ENCODE assay signal across 25 cellular contexts in genomic region chr2:69348781-69349180, GRCh38. TPM values are rescaled to one million over a fixed set of nuclear protein-coding genes. Genes with fewer than 3 reads are reported as not detected.
A peak's percentile ranks its signal among the peaks of the same experiment; 100 is the strongest.
DNase-seq lines count a peak whose midpoint lies in the region; ATAC-seq, FAIRE-seq and TF ChIP-seq lines count a peak whose summit lies in the region.
"Had no signal": no experiment of that assay in that cellular context is flagged by ENCODE, and none has a peak within 500 bp of the region (broad histone marks: within the 10 kb centered on the region; RNA-seq: fewer than 3 reads in every experiment).

No MANE protein-coding gene starts in this region.

- H3K4me3 Mint-ChIP-seq in activated T-helper 1 cell treated with anti-CD3 and anti-CD28 coated beads, Interleukin-12 subunit alpha, Interleukin-12 subunit beta, Interleukin-2, Interleukin-4 antibody, amounts not matched to agents 30 ng/mL and 10 ng/mL and 1 ng/mL, durations not matched to agents 14 hours and 24 hours and 36 hours, result no peak overlapping the region
- H3K4me3 Mint-ChIP-seq in memory B cell, result no peak overlapping the region
- H3K4me3 Mint-ChIP-seq: CD8-positive, alpha-beta T cell; H9; HFFc6 had no signal

- no peak for TF ChIP-seq RAD21 in HCT116 (IDR thresholded peaks at IDR 0.05; ENCODE audit: low read depth)

- peaks cover 10 to 18% of the 10 kb centered on the region in 2 experiments; a peak in 3 of 4 replicates for H3K36me3 ChIP-seq in HCT116 (ENCODE audit: control insufficient read depth in 1 of 2, insufficient read depth in 2 of 2, low read length in 2 of 2)

- no peaks in the 10 kb centered on the region for H3K9me2 ChIP-seq in HCT116 (ENCODE audit: insufficient read depth)
- H3K9me2 ChIP-seq: SK-N-SH had no signal

- no peaks in the 10 kb centered on the region for H3K9me3 ChIP-seq in HCT116 (ENCODE audit: control insufficient read depth in 1 of 2, insufficient read depth in 1 of 2, low read depth in 1 of 2, low read length in 2 of 2)
- H3K9me3 ChIP-seq: Peyer's patch, SK-N-SH had no signal

- BruUV-seq in HCT116 (replicated peaks; lab: Mats Ljungman, UMichigan), result TSS peak; percentile 15

- intact Hi-C loops in HCT116 (cut with micrococcal nuclease), result no loop called here
- intact Hi-C loops in activated T-helper 1 cell treated with anti-CD3 and anti-CD28 coated beads, Interleukin-12 subunit alpha, Interleukin-12 subunit beta, Interleukin-2, Interleukin-4 antibody, amounts not matched to agents 30 ng/mL and 10 ng/mL and 1 ng/mL, durations not matched to agents 14 hours and 24 hours and 36 hours (cut with micrococcal nuclease), result no loop called here

- H3K4me3 ChIP-seq in HCT116 (replicated peaks in 1 of 2; ENCODE audit: low read depth in 1 of 2, low read length in 2 of 2), result no peak overlapping the region
- H3K4me3 ChIP-seq: Peyer's patch had no signal

- TF ChIP-seq CTCF in HCT116 (IDR thresholded peaks at IDR 0.05 in 2 of 3, conservative IDR thresholded peaks at IDR 0.05 in 1 of 3; ENCODE audit: borderline replicate concordance in 1 of 3, insufficient read depth in 1 of 3, low read depth in 2 of 3, low read length in 2 of 3), result no peak

- peak; percentile 24 for FAIRE-seq in GM18507 (lab: Jason Lieb, UNC)
- no peak for FAIRE-seq in H54 (lab: Jason Lieb, UNC)
- FAIRE-seq: GM12891, GM19239 had no signal

- no peak for TF ChIP-seq POLR2A in HCT116 (IDR thresholded peaks at IDR 0.05; ENCODE audit: borderline replicate concordance, extremely low read depth, insufficient read depth, insufficient read length)
- no peak for TF ChIP-seq POLR2A in H54 (IDR thresholded peaks at IDR 0.05; ENCODE audit: low read depth, low read length)

- POLR2A ChIA-PET in HCT116 (lab: Charles Lee), result no interaction called here

- no peak overlapping the region for H3K9ac ChIP-seq in HCT116 (ENCODE audit: low read length)
- H3K9ac ChIP-seq: KMS-11, SK-N-SH had no signal

- H3K4me1 ChIP-seq in HCT116 (ENCODE audit: control insufficient read depth in 1 of 2, insufficient read depth in 2 of 2, low read length in 2 of 2), result no peaks in the 10 kb centered on the region
- H3K4me1 ChIP-seq: Peyer's patch had no signal

- ATAC-seq in HCT116 (no peak), memory B cell (ENCODE audit: low read depth) (no peak)
- ATAC-seq: CD8-positive, alpha-beta T cell had no signal

- no peaks in the 10 kb centered on the region for H3K27me3 ChIP-seq in HCT116 (ENCODE audit: insufficient read depth, low read length)
- H3K27me3 ChIP-seq: Peyer's patch had no signal

- H2AFZ ChIP-seq in HCT116 (ENCODE audit: low read depth, low read length, poor library complexity, severe bottlenecking), result no peak overlapping the region

- H4K20me1 ChIP-seq in HCT116 (ENCODE audit: insufficient read depth), result no peaks in the 10 kb centered on the region

- peaks cover 11% of the 10 kb centered on the region for H3K4me1 Mint-ChIP-seq in activated T-helper 1 cell treated with anti-CD3 and anti-CD28 coated beads, Interleukin-12 subunit alpha, Interleukin-12 subunit beta, Interleukin-2, Interleukin-4 antibody, amounts not matched to agents 30 ng/mL and 10 ng/mL and 1 ng/mL, durations not matched to agents 14 hours and 24 hours and 36 hours (ENCODE audit: low read depth)
- H3K4me1 Mint-ChIP-seq in memory B cell, result no peaks in the 10 kb centered on the region
- H3K4me1 Mint-ChIP-seq: H9 had no signal

- RAD21 ChIA-PET in HCT116 (lab: Charles Lee; ENCODE audit: low non-redundant PET in 1 of 2, low total read pairs in 2 of 2, uncharacterized antibody in 2 of 2, unreplicated experiment in 2 of 2), result no interaction called here

- H3K9me3 Mint-ChIP-seq in activated T-helper 1 cell treated with anti-CD3 and anti-CD28 coated beads, Interleukin-12 subunit alpha, Interleukin-12 subunit beta, Interleukin-2, Interleukin-4 antibody, amounts not matched to agents 30 ng/mL and 10 ng/mL and 1 ng/mL, durations not matched to agents 14 hours and 24 hours and 36 hours, result no peaks in the 10 kb centered on the region
- H3K9me3 Mint-ChIP-seq in memory B cell, result no peaks in the 10 kb centered on the region
- H3K9me3 Mint-ChIP-seq: CD8-positive, alpha-beta T cell; H9; HFFc6 had no signal

- H3K27ac ChIP-seq in HCT116 (ENCODE audit: low read depth, low read length), result no peak overlapping the region
- H3K27ac ChIP-seq: KMS-11, Peyer's patch had no signal

- no peak overlapping the region for H3K4me2 ChIP-seq in HCT116 (ENCODE audit: low read length)
- H3K4me2 ChIP-seq: KMS-11, SK-N-SH had no signal

- no peaks in the 10 kb centered on the region for H3K27me3 Mint-ChIP-seq in activated T-helper 1 cell treated with anti-CD3 and anti-CD28 coated beads, Interleukin-12 subunit alpha, Interleukin-12 subunit beta, Interleukin-2, Interleukin-4 antibody, amounts not matched to agents 30 ng/mL and 10 ng/mL and 1 ng/mL, durations not matched to agents 14 hours and 24 hours and 36 hours (ENCODE audit: insufficient read depth)
- H3K27me3 Mint-ChIP-seq in memory B cell, result no peaks in the 10 kb centered on the region

- H3K79me2 ChIP-seq in HCT116 (ENCODE audit: insufficient read depth, low read length), result no peaks in the 10 kb centered on the region

- H3K36me3 Mint-ChIP-seq in activated T-helper 1 cell treated with anti-CD3 and anti-CD28 coated beads, Interleukin-12 subunit alpha, Interleukin-12 subunit beta, Interleukin-2, Interleukin-4 antibody, amounts not matched to agents 30 ng/mL and 10 ng/mL and 1 ng/mL, durations not matched to agents 14 hours and 24 hours and 36 hours (ENCODE audit: low read depth), result peaks cover 35% of the 10 kb centered on the region
- H3K36me3 Mint-ChIP-seq in memory B cell, result peaks cover 29% of the 10 kb centered on the region

- DNase-seq in GM18507 (ENCODE audit: extremely low spot score, insufficient read length, low read depth) (no peak), HCT116 (ENCODE audit: low read depth, low spot score) (no peak), memory B cell (ENCODE audit: low spot score in 2 of 2) (no peak), T-helper 2 cell (no peak), H54 (ENCODE audit: insufficient read length, low spot score) (no peak)
- DNase-seq in activated T-helper 1 cell treated with anti-CD3 and anti-CD28 coated beads, Interleukin-12 subunit alpha, Interleukin-12 subunit beta, Interleukin-2, Interleukin-4 antibody, amounts not matched to agents 30 ng/mL and 10 ng/mL and 1 ng/mL, durations not matched to agents 14 hours and 24 hours and 36 hours (ENCODE audit: low spot score), result no peak
- no peak for DNase-seq in stimulated activated CD4-positive, alpha-beta T cell treated with anti-CD3 and anti-CD28 coated beads, Interleukin-4, amount 100 ng/mL, for 4 hours
- no peak for DNase-seq in effector CD8-positive, alpha-beta T cell (lab: John Stamatoyannopoulos, UW)
- DNase-seq: C1 segment of cervical spinal cord; CD8-positive, alpha-beta T cell; DMS79 treated with DMSO at 0.1 percent for 48 hours; GF-D8; H9; HFFc6; IMR-90; MM.1S; NCI-H2029; NCI-H446 treated with DMSO at 0.1 percent for 48 hours; NCI-H526; Peyer's patch; SIG-M5; SK-N-SH had no signal

- H3K27ac Mint-ChIP-seq in activated T-helper 1 cell treated with anti-CD3 and anti-CD28 coated beads, Interleukin-12 subunit alpha, Interleukin-12 subunit beta, Interleukin-2, Interleukin-4 antibody, amounts not matched to agents 30 ng/mL and 10 ng/mL and 1 ng/mL, durations not matched to agents 14 hours and 24 hours and 36 hours, result peak overlapping the region; percentile 18
- peak overlapping the region; percentile 21 for H3K27ac Mint-ChIP-seq in memory B cell
- H3K27ac Mint-ChIP-seq: CD8-positive, alpha-beta T cell; HFFc6 had no signal

- CTCF ChIA-PET in HCT116 (lab: Charles Lee), result no interaction called here

TF ChIP-seq in HCT116, 20 proteins besides CTCF, POLR2A, EP300 and RAD21:
- TF ChIP-seq ZNF274 (IDR thresholded peaks at IDR 0.05; ENCODE audit: low read depth, low read length) (no peak), EZH2phosphoT487 (IDR thresholded peaks at IDR 0.05; ENCODE audit: borderline replicate concordance) (no peak), SP1 (IDR thresholded peaks at IDR 0.05; ENCODE audit: low read depth) (no peak), SRF (IDR thresholded peaks at IDR 0.05; ENCODE audit: low read depth) (no peak), ZFX (IDR thresholded peaks at IDR 0.05) (no peak), ATF3 (IDR thresholded peaks at IDR 0.05) (no peak), FOSL1 (IDR thresholded peaks at IDR 0.05; ENCODE audit: low read depth) (no peak), JUND (IDR thresholded peaks at IDR 0.05) (no peak), CEBPB (IDR thresholded peaks at IDR 0.05; ENCODE audit: low read depth) (no peak), CBX3 (IDR thresholded peaks at IDR 0.05; ENCODE audit: low read depth) (no peak), EGR1 (IDR thresholded peaks at IDR 0.05; ENCODE audit: low read depth) (no peak)

RNA-seq across cellular contexts. Expression of gene GFPT1, which starts 38.2 kb away (rescaled TPM):
- 62.4 TPM for total RNA-seq in HCT116 (2021; ENCODE audit: unreplicated experiment)
- polyA plus RNA-seq in HCT116 (2012), result 23.6 and 27.4 TPM in 2 replicates
- total RNA-seq in activated T-helper 1 cell treated with anti-CD3 and anti-CD28 coated beads, Interleukin-12 subunit alpha, Interleukin-12 subunit beta, Interleukin-2, Interleukin-4 antibody, amounts not matched to agents 30 ng/mL and 10 ng/mL and 1 ng/mL, durations not matched to agents 14 hours and 24 hours and 36 hours, result 47.3 and 52.3 TPM in 2 replicates
